ENCODE assay signal across 8 cellular contexts in genomic region chr15:66472176-66472999, GRCh38. TPM values are rescaled to one million over a fixed set of nuclear protein-coding genes. Genes with fewer than 3 reads are reported as not detected.
DNase-seq lines count a peak whose midpoint lies in the region; ATAC-seq lines count a peak whose summit lies in the region.

No MANE protein-coding gene starts in this region.

- peak overlapping the region in 8 of 11 experiments; percentile 41 to 71 (median 56); a peak in 17 of 22 replicates for H3K4me2 ChIP-seq in BLaER1 treated with 17β-estradiol and CSF1 and Interleukin-3, amounts not matched to agents 10 nM and 100 nM

- peak overlapping the region; percentile 57 for H3K4me3 Mint-ChIP-seq in activated naive CD4-positive, alpha-beta T cell treated with anti-CD3 and anti-CD28 coated beads, Interleukin-2, amount 10 ng/mL, durations not matched to agents 7 days and 5 days
- H3K4me3 Mint-ChIP-seq in naive thymus-derived CD8-positive, alpha-beta T cell = peak overlapping the region; percentile 46 to 86 (median 75)

- peak overlapping the region in 7 of 11 experiments; percentile 0 to 51 (median 28); a peak in 7 of 22 replicates for H3K27ac ChIP-seq in BLaER1 treated with 17β-estradiol and CSF1 and Interleukin-3, amounts not matched to agents 10 nM and 100 nM

- POLR2A ChIA-PET in naive thymus-derived CD8-positive, alpha-beta T cell (lab: Charles Lee) = interaction anchor here (0.6 to 2.8 kb wide), 5 partner anchors 25 to 116 kb away, joined by 3 to 14 read pairs (median 6); partner anchors contain the start of genes MAP2K1, RPL4, SNAPC5 and TIPIN

- H3K9me3 Mint-ChIP-seq in activated naive CD4-positive, alpha-beta T cell treated with anti-CD3 and anti-CD28 coated beads, Interleukin-2, amount 10 ng/mL, durations not matched to agents 7 days and 5 days = no peaks in the 10 kb centered on the region
- H3K9me3 Mint-ChIP-seq in naive thymus-derived CD8-positive, alpha-beta T cell = no peaks in the 10 kb centered on the region

- H3K4me3 ChIP-seq in BLaER1 treated with 17β-estradiol and CSF1 and Interleukin-3, amounts not matched to agents 10 nM and 100 nM = no peak overlapping the region

- 0 out of 22 replicates have a peak overlapping the region, but pooled peaks of 2 of the 11 experiments have one; percentile 3 to 12 for H3K9ac ChIP-seq in BLaER1 treated with 17β-estradiol and CSF1 and Interleukin-3, amounts not matched to agents 10 nM and 100 nM

- H3K4me1 Mint-ChIP-seq in activated naive CD4-positive, alpha-beta T cell treated with anti-CD3 and anti-CD28 coated beads, Interleukin-2, amount 10 ng/mL, durations not matched to agents 7 days and 5 days = peaks cover 40% of the 10 kb centered on the region
- peaks cover 17 to 46% (median 36%) of the 10 kb centered on the region in 4 donors for H3K4me1 Mint-ChIP-seq in naive thymus-derived CD8-positive, alpha-beta T cell

- H3K4me1 ChIP-seq in BLaER1 treated with 17β-estradiol and CSF1 and Interleukin-3, amounts not matched to agents 10 nM and 100 nM = peaks cover 10 to 31% (median 24%) of the 10 kb centered on the region in 10 experiments; a peak in 18 of 20 replicates

- H3K36me3 Mint-ChIP-seq in activated naive CD4-positive, alpha-beta T cell treated with anti-CD3 and anti-CD28 coated beads, Interleukin-2, amount 10 ng/mL, durations not matched to agents 7 days and 5 days = peaks cover 24% of the 10 kb centered on the region
- H3K36me3 Mint-ChIP-seq in naive thymus-derived CD8-positive, alpha-beta T cell = peaks cover 0 to 9% (median 0%) of the 10 kb centered on the region in 3 donors

- peaks cover 0 to 31% (median 19%) of the 10 kb centered on the region in 11 experiments; a peak in 16 of 22 replicates for H4K20me1 ChIP-seq in BLaER1 treated with 17β-estradiol and CSF1 and Interleukin-3, amounts not matched to agents 10 nM and 100 nM

- H3K36me3 ChIP-seq in BLaER1 treated with 17β-estradiol and CSF1 and Interleukin-3, amounts not matched to agents 10 nM and 100 nM = peaks cover 0 to 79% (median 22%) of the 10 kb centered on the region in 11 experiments; a peak in 15 of 22 replicates

- no peaks in the 10 kb centered on the region for H3K27me3 Mint-ChIP-seq in activated naive CD4-positive, alpha-beta T cell treated with anti-CD3 and anti-CD28 coated beads, Interleukin-2, amount 10 ng/mL, durations not matched to agents 7 days and 5 days
- no peaks in the 10 kb centered on the region for H3K27me3 Mint-ChIP-seq in naive thymus-derived CD8-positive, alpha-beta T cell

- intact Hi-C loops in left colon (cut with DNase I, micrococcal nuclease) = no loop called here

- CTCF ChIA-PET in activated naive CD4-positive, alpha-beta T cell treated with anti-CD3 and anti-CD28 coated beads, Interleukin-2, amount 10 ng/mL, durations not matched to agents 7 days and 5 days (lab: Charles Lee) = interaction anchor here (0.7 to 3.1 kb wide), 7 partner anchors 8 to 99 kb away, joined by 3 to 9 read pairs (median 4); partner anchors contain the start of gene SNAPC5

- H3K27me3 ChIP-seq in BLaER1 treated with 17β-estradiol and CSF1 and Interleukin-3, amounts not matched to agents 10 nM and 100 nM = no peaks in the 10 kb centered on the region

- H3K27ac Mint-ChIP-seq in activated naive CD4-positive, alpha-beta T cell treated with anti-CD3 and anti-CD28 coated beads, Interleukin-2, amount 10 ng/mL, durations not matched to agents 7 days and 5 days = peak overlapping the region; percentile 96
- peak overlapping the region; percentile 79 to 96 (median 94) for H3K27ac Mint-ChIP-seq in naive thymus-derived CD8-positive, alpha-beta T cell

- DNase-seq in activated naive CD4-positive, alpha-beta T cell treated with anti-CD3 and anti-CD28 coated beads, Interleukin-2, amount 10 ng/mL, durations not matched to agents 7 days and 5 days = peak; percentile 75
- peak in 9 of 10 donors; percentile 9 to 80 (median 61) for DNase-seq in naive thymus-derived CD8-positive, alpha-beta T cell
- DNase-seq in NCI-H146 treated with DMSO at 0.1 percent for 48 hours (lab: John Stamatoyannopoulos, UW; ENCODE audit: unreplicated experiment) (no peak), left colon (no peak)

- peak; percentile 68 for ATAC-seq in GM19468 (IDR thresholded peaks at IDR 0.05; ENCODE audit: extremely low read depth, unreplicated experiment)
- peak; percentile 71 for ATAC-seq in HG03575 (IDR thresholded peaks at IDR 0.05; ENCODE audit: extremely low read depth, insufficient number of reproducible peaks, low FRiP score, unreplicated experiment)
- peak; percentile 97 to 98 for ATAC-seq in naive thymus-derived CD8-positive, alpha-beta T cell
- ATAC-seq in HG03439 (IDR thresholded peaks at IDR 0.05; ENCODE audit: unreplicated experiment) = no peak
- no peak for ATAC-seq in left colon

- no peaks in the 10 kb centered on the region for H3K9me3 ChIP-seq in BLaER1 treated with 17β-estradiol and CSF1 and Interleukin-3, amounts not matched to agents 10 nM and 100 nM (replicated peaks in 1 of 11)

RNA-seq across cellular contexts. Expression of gene SNAPC5, which starts 25.2 kb away (rescaled TPM):
- total RNA-seq in naive thymus-derived CD8-positive, alpha-beta T cell = 10 to 100 TPM; 42.0 to 49.3 TPM
- 10 to 100 TPM; 60.4 to 76.0 (median 69.6) TPM for polyA plus RNA-seq in naive thymus-derived CD8-positive, alpha-beta T cell
- total RNA-seq in left colon = 10 to 100 TPM; 17.6 to 19.2 TPM

RNA-seq across cellular contexts. Expression of gene RPL4, which starts 32.3 kb away (rescaled TPM):
- 1,000 to 10,000 TPM; 3,846 to 3,880 TPM for total RNA-seq in naive thymus-derived CD8-positive, alpha-beta T cell
- polyA plus RNA-seq in naive thymus-derived CD8-positive, alpha-beta T cell = 1,000 to 10,000 TPM; 1,518 to 1,766 (median 1,686) TPM
- 1,000 to 10,000 TPM; 1,339 to 1,375 TPM for total RNA-seq in left colon

RNA-seq across cellular contexts. Expression of gene ZWILCH, which starts 32.7 kb away (rescaled TPM):
- 10 to 100 TPM in 1 of 2 experiments, 1 to 10 TPM in 1; 7.2 to 12.8 TPM for total RNA-seq in naive thymus-derived CD8-positive, alpha-beta T cell
- 1 to 10 TPM; 5.9 to 6.7 (median 6.4) TPM for polyA plus RNA-seq in naive thymus-derived CD8-positive, alpha-beta T cell
- 1 to 10 TPM; 5.7 to 9.1 TPM for total RNA-seq in left colon

Comparison
In these comparisons a context has a peak if more than half of its experiments do, and no peak if none do; other contexts are left out.
1. ATAC-seq: peak in GM19468 (single experiment), HG03575 (single experiment) and naive thymus-derived CD8-positive, alpha-beta T cell (2 of 2); none in HG03439 (single experiment) and left colon (single experiment).
2. DNase-seq: peak in activated naive CD4-positive, alpha-beta T cell treated with anti-CD3 and anti-CD28 coated beads, Interleukin-2, amount 10 ng/mL, durations not matched to agents 7 days and 5 days (single experiment) and naive thymus-derived CD8-positive, alpha-beta T cell (9 of 10); none in NCI-H146 treated with DMSO at 0.1 percent for 48 hours (single experiment) and left colon (0 of 2).